ENCODE assay signal across 23 cellular contexts in the genomic region with DNA sequence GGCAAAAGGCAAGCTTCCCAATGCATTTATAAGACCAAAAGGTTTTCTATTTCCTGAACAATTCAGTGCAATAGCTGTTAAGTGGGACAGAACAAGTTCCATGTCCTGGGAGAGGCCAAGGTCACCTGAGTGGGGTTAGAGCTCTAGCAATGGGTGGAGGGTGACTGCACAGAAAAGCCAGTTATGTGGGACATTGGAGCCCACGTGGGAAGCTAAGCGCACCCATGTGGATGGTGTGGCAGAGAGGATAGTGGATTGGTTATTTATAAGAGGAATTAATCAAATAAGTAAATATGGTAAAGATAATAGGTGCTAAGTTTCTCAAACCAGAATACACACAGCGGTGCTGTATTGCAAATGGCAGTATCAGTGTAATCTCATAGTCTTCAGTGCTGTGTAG.
"Had no signal": no experiment of that assay in that cellular context is flagged by ENCODE, and none has a peak within 500 bp of the region (broad histone marks: within the 10 kb centered on the region; RNA-seq: fewer than 3 reads in every experiment).

No MANE protein-coding gene starts in this region.

- H3K27ac ChIP-seq: KMS-11, SJSA1, SK-N-MC had no signal

- H3K4me3 ChIP-seq: K562, SJSA1, SK-N-MC had no signal

- H3K36me3 ChIP-seq: SJSA1 had no signal

- DNase-seq: Kasumi-1, MM.1S, NCI-H1092 treated with DMSO at 0.1 percent for 48 hours, NCI-H1436, NCI-H187, NCI-H2029, NCI-H2081 treated with DMSO at 0.1 percent for 48 hours, NCI-H2171, NCI-H226, NCI-H446, NCI-H510A, NCI-H524 treated with DMSO at 0.1 percent for 48 hours, NCI-H69, NCI-H774, Right ventricle myocardium superior, RPMI8226, SIG-M5 had no signal

- H3K9ac ChIP-seq: KMS-11 had no signal

- H3K27me3 ChIP-seq: SJSA1 had no signal

- H3K4me3 Mint-ChIP-seq: IgD-negative memory B cell had no signal

- FAIRE-seq: K562, RCC 7860 had no signal

- H3K9me3 ChIP-seq: SJSA1 had no signal

- ATAC-seq: K562 had no signal

- H3K4me2 ChIP-seq: KMS-11 had no signal

- H3K27me3 Mint-ChIP-seq: IgD-negative memory B cell had no signal
